1 cellular context compared by ENCODE assay signal in the genomic region with DNA sequence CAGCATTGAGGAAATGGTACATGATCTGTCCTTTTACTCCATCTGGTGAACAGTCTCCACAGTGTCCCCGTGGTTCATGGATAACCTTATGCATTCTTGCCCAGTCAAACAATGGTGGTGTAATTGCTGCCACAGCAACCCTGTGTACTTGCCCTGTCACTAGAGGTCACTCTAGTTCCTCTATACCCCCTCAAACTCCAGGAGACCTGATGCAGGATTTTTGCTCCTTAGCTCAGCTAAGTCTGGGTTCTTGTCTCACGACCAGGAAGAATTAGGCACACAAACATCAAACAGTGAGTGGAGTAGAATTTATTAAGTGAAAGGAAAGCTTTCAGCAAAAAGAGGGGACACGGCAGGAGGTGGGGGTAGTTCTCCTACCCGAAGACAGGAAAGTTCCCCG.
TF ChIP-seq lines count a peak whose summit lies in the region.

No MANE protein-coding gene starts in this region.

TF ChIP-seq in GM12878, 131 proteins besides CTCF, POLR2A, EP300 and RAD21:
- no peak for TF ChIP-seq NR2C2 (IDR thresholded peaks at IDR 0.05; ENCODE audit: borderline replicate concordance, control insufficient read depth, insufficient read length, low read depth)
- TF ChIP-seq SMAD5 (IDR thresholded peaks at IDR 0.05; ENCODE audit: low read depth), result no peak
- no peak for TF ChIP-seq CHD2 (IDR thresholded peaks at IDR 0.05; ENCODE audit: borderline replicate concordance, low read depth, low read length)
- TF ChIP-seq PAX5 (IDR thresholded peaks at IDR 0.05; ENCODE audit: borderline replicate concordance, low read depth, low read length), result no peak
